ENCODE assay signal across 22 cellular contexts in genomic region chr1:244099258-244099930, GRCh38.
"Had no signal": no experiment of that assay in that cellular context is flagged by ENCODE, and none has a peak within 500 bp of the region (broad histone marks: within the 10 kb centered on the region; RNA-seq: fewer than 3 reads in every experiment).

No MANE protein-coding gene starts in this region.

- H3K27me3 ChIP-seq: dorsolateral prefrontal cortex, right atrium auricular region, sigmoid colon, testis had no signal

- H3K4me1 ChIP-seq: gastrocnemius medialis, right atrium auricular region, sigmoid colon, testis, tibial nerve had no signal

- H3K4me3 ChIP-seq: gastrocnemius medialis, heart right ventricle, lung, right atrium auricular region, sigmoid colon, skin epidermis, testis, tibial nerve, upper lobe of right lung had no signal

- H3K36me3 ChIP-seq: gastrocnemius medialis, heart right ventricle, right atrium auricular region, sigmoid colon, tibial nerve, upper lobe of right lung had no signal

- H3K27ac ChIP-seq: gastrocnemius medialis, heart right ventricle, right atrium auricular region, sigmoid colon, skin epidermis, testis, tibial nerve, upper lobe of right lung had no signal

- DNase-seq: cortex of kidney; effector CD8-positive, alpha-beta T cell; gastrocnemius medialis; heart right ventricle; hypothalamus; kidney; left cardiac atrium; left ventricle myocardium superior; naive thymus-derived CD8-positive, alpha-beta T cell; posterior cingulate gyrus; sigmoid colon; stimulated activated CD4-positive, alpha-beta T cell treated with anti-CD3 and anti-CD28 coated beads, Interleukin-2, amount 100 ng/mL, for 24 hours; stimulated activated CD4-positive, alpha-beta T cell treated with anti-CD3 and anti-CD28 coated beads, Interleukin-4, amount 100 ng/mL, for 4 hours; stimulated activated naive B cell treated with anti-CD40 and anti-IgM and Interleukin-4, amounts not matched to agents 10 μg/mL and 1 μg/mL and 100 μg/mL, for 72 hours; stimulated activated naive CD8-positive, alpha-beta T cell treated with anti-CD3 and anti-CD28 coated beads, Interleukin-15, amount 100 ng/mL, for 72 hours; testis; upper lobe of right lung had no signal

- H3K9me3 ChIP-seq: gastrocnemius medialis, right atrium auricular region, sigmoid colon, testis, upper lobe of right lung had no signal
